14 cellular contexts compared by ENCODE assay signal in genomic region chr15:96947830-96948229, GRCh38.
DNase-seq lines count a peak whose midpoint lies in the region; ATAC-seq and TF ChIP-seq lines count a peak whose summit lies in the region.
"Had no signal": no experiment of that assay in that cellular context is flagged by ENCODE, and none has a peak within 500 bp of the region (broad histone marks: within the 10 kb centered on the region; RNA-seq: fewer than 3 reads in every experiment).

No MANE protein-coding gene starts in this region.

- no peak overlapping the region for H3K9ac ChIP-seq in fibroblast of lung (ENCODE audit: insufficient read depth, low read length)

- no peak overlapping the region for H3K27ac ChIP-seq in fibroblast of lung (ENCODE audit: insufficient read depth, low read length)
- H3K27ac ChIP-seq in naive thymus-derived CD4-positive, alpha-beta T cell (ENCODE audit: low read depth, low read length) = no peak overlapping the region
- H3K27ac ChIP-seq: Peyer's patch, VCaP had no signal

- no peak overlapping the region for H3K27ac Mint-ChIP-seq in nephron progenitor cell
- no peak overlapping the region for H3K27ac Mint-ChIP-seq in naive thymus-derived CD4-positive, alpha-beta T cell
- no peak overlapping the region for H3K27ac Mint-ChIP-seq in stimulated activated naive CD8-positive, alpha-beta T cell treated with anti-CD3 and anti-CD28 coated beads, Interleukin-15, amount 100 ng/mL, for 72 hours
- H3K27ac Mint-ChIP-seq: B cell; stimulated activated naive CD8-positive, alpha-beta T cell treated with anti-CD3 and anti-CD28 coated beads, Interleukin-15, Interleukin-2, amounts not matched to agents 100 ng/mL and 50 ng/mL, for 24 hours had no signal

- no peaks in the 10 kb centered on the region for H4K20me1 ChIP-seq in fibroblast of lung (ENCODE audit: control insufficient read depth, extremely low read depth, insufficient read depth, low read length)

- no peaks in the 10 kb centered on the region for H3K36me3 Mint-ChIP-seq in nephron progenitor cell (ENCODE audit: low read depth)
- H3K36me3 Mint-ChIP-seq in naive thymus-derived CD4-positive, alpha-beta T cell = peaks cover 0 to 4% (median 0%) of the 10 kb centered on the region in 5 donors

- H2AFZ ChIP-seq in fibroblast of lung (ENCODE audit: low read length) = no peak overlapping the region

- H3K27me3 ChIP-seq in fibroblast of lung (ENCODE audit: control insufficient read depth, insufficient read depth, low read length) = no peaks in the 10 kb centered on the region
- peaks cover 0 to 4% of the 10 kb centered on the region in 2 donors for H3K27me3 ChIP-seq in naive thymus-derived CD4-positive, alpha-beta T cell (ENCODE audit: control insufficient read depth in 2 of 2, insufficient read depth in 2 of 2, low read length in 2 of 2)
- H3K27me3 ChIP-seq: Peyer's patch had no signal

- DNase-seq in AG20443 (ENCODE audit: low spot score) (peak; percentile 15), NCI-H2227 (lab: John Stamatoyannopoulos, UW; ENCODE audit: unreplicated experiment) (peak; percentile 74), fibroblast of lung (ENCODE audit: low read depth in 2 of 2) (peak; percentile 0 to 33), nephron progenitor cell (peak; percentile 69), SW480 (ENCODE audit: low spot score) (no peak)
- no peak for DNase-seq in naive thymus-derived CD4-positive, alpha-beta T cell
- DNase-seq in stimulated activated naive CD8-positive, alpha-beta T cell treated with anti-CD3 and anti-CD28 coated beads, Interleukin-15, amount 100 ng/mL, for 72 hours = no peak
- DNase-seq: Karpas-422; Peyer's patch; stimulated activated CD4-positive, alpha-beta T cell treated with anti-CD3 and anti-CD28 coated beads, Interleukin-2, amount 100 ng/mL, for 48 hours had no signal

- no peaks in the 10 kb centered on the region for H3K36me3 ChIP-seq in fibroblast of lung (ENCODE audit: control insufficient read depth, insufficient read depth, low read length)
- no peaks in the 10 kb centered on the region for H3K36me3 ChIP-seq in naive thymus-derived CD4-positive, alpha-beta T cell (ENCODE audit: control insufficient read depth in 2 of 3, insufficient read depth in 3 of 3, low read length in 3 of 3)
- H3K36me3 ChIP-seq: Peyer's patch had no signal

- no peak for ATAC-seq in naive thymus-derived CD4-positive, alpha-beta T cell
- no peak for ATAC-seq in GM19455 (IDR thresholded peaks at IDR 0.05; ENCODE audit: unreplicated experiment)
- no peak for ATAC-seq in stimulated activated naive CD8-positive, alpha-beta T cell treated with anti-CD3 and anti-CD28 coated beads, Interleukin-15, amount 100 ng/mL, for 72 hours

- POLR2A ChIA-PET in naive thymus-derived CD4-positive, alpha-beta T cell (lab: Charles Lee) = no interaction called here

- H3K9me3 Mint-ChIP-seq in nephron progenitor cell = no peaks in the 10 kb centered on the region
- H3K9me3 Mint-ChIP-seq in naive thymus-derived CD4-positive, alpha-beta T cell = peaks cover 0 to 18% (median 3%) of the 10 kb centered on the region in 11 donors
- peaks cover 0 to 8% of the 10 kb centered on the region in 2 donors for H3K9me3 Mint-ChIP-seq in stimulated activated naive CD8-positive, alpha-beta T cell treated with anti-CD3 and anti-CD28 coated beads, Interleukin-15, amount 100 ng/mL, for 72 hours

- H3K4me3 ChIP-seq in fibroblast of lung (replicated peaks in 1 of 4; ENCODE audit: control extremely low read depth in 1 of 4, insufficient read depth in 1 of 4, low read depth in 3 of 4, low read length in 4 of 4) = peak overlapping the region in 1 of 4 experiments; percentile 52
- no peak overlapping the region for H3K4me3 ChIP-seq in naive thymus-derived CD4-positive, alpha-beta T cell (ENCODE audit: low read length)

- H3K9me3 ChIP-seq in fibroblast of lung (ENCODE audit: control insufficient read depth, insufficient read depth, low read depth, low read length) = no peaks in the 10 kb centered on the region
- H3K9me3 ChIP-seq in naive thymus-derived CD4-positive, alpha-beta T cell (ENCODE audit: control insufficient read depth in 2 of 3, low read length in 3 of 3) = no peaks in the 10 kb centered on the region
- H3K9me3 ChIP-seq: Peyer's patch had no signal

- no peaks in the 10 kb centered on the region for H3K79me2 ChIP-seq in fibroblast of lung (ENCODE audit: control insufficient read depth, insufficient read depth, low read length)

- H3K27me3 Mint-ChIP-seq in nephron progenitor cell (ENCODE audit: low read depth, poor library complexity) = peaks cover 40% of the 10 kb centered on the region
- peaks cover 27 to 73% (median 38%) of the 10 kb centered on the region in 5 donors for H3K27me3 Mint-ChIP-seq in naive thymus-derived CD4-positive, alpha-beta T cell
- H3K27me3 Mint-ChIP-seq in stimulated activated naive CD8-positive, alpha-beta T cell treated with anti-CD3 and anti-CD28 coated beads, Interleukin-15, amount 100 ng/mL, for 72 hours = peaks cover 59% of the 10 kb centered on the region

- H3K4me2 ChIP-seq in fibroblast of lung (ENCODE audit: extremely low read depth, insufficient read depth, low read length) = no peak overlapping the region

- no peaks in the 10 kb centered on the region for H3K4me1 ChIP-seq in fibroblast of lung (ENCODE audit: control insufficient read depth, extremely low read depth, insufficient read depth, low read length)
- no peaks in the 10 kb centered on the region for H3K4me1 ChIP-seq in naive thymus-derived CD4-positive, alpha-beta T cell (ENCODE audit: control insufficient read depth in 2 of 2, insufficient read depth in 2 of 2, low read length in 2 of 2)
- H3K4me1 ChIP-seq: Peyer's patch had no signal

- TF ChIP-seq CTCF in fibroblast of lung (conservative IDR thresholded peaks at IDR 0.05 in 1 of 2, IDR thresholded peaks at IDR 0.05 in 1 of 2; ENCODE audit: low read depth in 1 of 2, low read length in 2 of 2) = no peak
- no peak for TF ChIP-seq CTCF in nephron progenitor cell (IDR thresholded peaks at IDR 0.05)

- intact Hi-C loops in naive thymus-derived CD4-positive, alpha-beta T cell (cut with micrococcal nuclease) = no loop called here

- CTCF ChIA-PET in naive thymus-derived CD4-positive, alpha-beta T cell (lab: Charles Lee) = no interaction called here

- peaks cover 43% of the 10 kb centered on the region for H3K4me1 Mint-ChIP-seq in nephron progenitor cell
- H3K4me1 Mint-ChIP-seq in naive thymus-derived CD4-positive, alpha-beta T cell = peaks cover 0 to 2% (median 0%) of the 10 kb centered on the region in 7 donors
- no peaks in the 10 kb centered on the region for H3K4me1 Mint-ChIP-seq in stimulated activated naive CD8-positive, alpha-beta T cell treated with anti-CD3 and anti-CD28 coated beads, Interleukin-15, amount 100 ng/mL, for 72 hours
- H3K4me1 Mint-ChIP-seq: B cell had no signal

- H3K4me3 Mint-ChIP-seq in nephron progenitor cell = peak overlapping the region; percentile 87
- H3K4me3 Mint-ChIP-seq in naive thymus-derived CD4-positive, alpha-beta T cell = no peak overlapping the region
- no peak overlapping the region for H3K4me3 Mint-ChIP-seq in stimulated activated naive CD8-positive, alpha-beta T cell treated with anti-CD3 and anti-CD28 coated beads, Interleukin-15, amount 100 ng/mL, for 72 hours
- H3K4me3 Mint-ChIP-seq: B cell; stimulated activated naive CD8-positive, alpha-beta T cell treated with anti-CD3 and anti-CD28 coated beads, Interleukin-15, Interleukin-2, amounts not matched to agents 100 ng/mL and 50 ng/mL, for 24 hours had no signal

Comparison
In these comparisons a context has a peak if more than half of its experiments do, and no peak if none do; other contexts are left out.
1. DNase-seq: peak in AG20443 (single experiment), NCI-H2227 (single experiment), fibroblast of lung (2 of 2) and nephron progenitor cell (single experiment); none in naive thymus-derived CD4-positive, alpha-beta T cell (0 of 9), SW480 (single experiment) and stimulated activated naive CD8-positive, alpha-beta T cell treated with anti-CD3 and anti-CD28 coated beads, Interleukin-15, amount 100 ng/mL, for 72 hours (0 of 2).